In the genomic region with DNA sequence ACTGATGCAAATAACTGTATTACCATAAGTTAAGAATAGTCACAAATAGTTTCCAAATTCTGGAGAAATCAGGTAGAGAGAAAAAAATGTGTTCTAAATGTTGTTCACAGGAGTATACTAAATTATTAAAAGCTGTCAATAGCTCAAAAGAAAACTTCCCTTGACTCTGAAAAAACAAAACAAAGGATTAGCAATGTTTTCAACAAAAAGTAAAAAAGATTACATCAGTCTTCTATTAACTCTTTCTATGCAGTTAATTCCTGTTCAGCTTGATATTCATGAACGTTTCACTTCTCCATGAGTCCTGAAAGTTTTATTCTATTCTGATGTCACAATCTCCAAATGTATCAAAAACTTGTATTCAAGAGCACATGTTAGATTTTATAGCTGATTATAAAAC, we compare ENCODE assay signal across 17 cellular contexts. TPM values are rescaled to one million over a fixed set of nuclear protein-coding genes. Genes with fewer than 3 reads are reported as not detected.
DNase-seq lines count a peak whose midpoint lies in the region; ATAC-seq and TF ChIP-seq lines count a peak whose summit lies in the region.
"Had no signal": no experiment of that assay in that cellular context is flagged by ENCODE, and none has a peak within 500 bp of the region (broad histone marks: within the 10 kb centered on the region; RNA-seq: fewer than 3 reads in every experiment).

No MANE protein-coding gene starts in this region.

- peaks cover 13% of the 10 kb centered on the region for H3K27me3 Mint-ChIP-seq in chondrocyte (ENCODE audit: low read depth)

- no peak overlapping the region for H3K9ac ChIP-seq in mucosa of rectum (ENCODE audit: low read depth in 1 of 2, low read length in 2 of 2)

- H3K4me1 Mint-ChIP-seq in chondrocyte (ENCODE audit: low read depth): peaks cover 28% of the 10 kb centered on the region

- H3K36me3 Mint-ChIP-seq in chondrocyte (ENCODE audit: low read depth): peaks cover 1% of the 10 kb centered on the region
- H3K36me3 Mint-ChIP-seq: CD8-positive, alpha-beta T cell had no signal

- H3K9me3 ChIP-seq in HEK293 (ENCODE audit: control insufficient read depth, insufficient read depth, low read depth, low read length): no peaks in the 10 kb centered on the region
- H3K9me3 ChIP-seq in mucosa of rectum (ENCODE audit: control insufficient read depth in 2 of 2, low read length in 2 of 2): no peaks in the 10 kb centered on the region
- no peaks in the 10 kb centered on the region for H3K9me3 ChIP-seq in transverse colon
- no peaks in the 10 kb centered on the region for H3K9me3 ChIP-seq in heart left ventricle
- H3K9me3 ChIP-seq: BE2C had no signal

- TF ChIP-seq EP300 in transverse colon (IDR thresholded peaks at IDR 0.05; ENCODE audit: low read depth): no peak

- H3K9me3 Mint-ChIP-seq in chondrocyte (ENCODE audit: low read depth): peaks cover 5% of the 10 kb centered on the region
- H3K9me3 Mint-ChIP-seq: CD8-positive, alpha-beta T cell had no signal

- TF ChIP-seq POLR2A in transverse colon (IDR thresholded peaks at IDR 0.05): no peak
- TF ChIP-seq POLR2A in heart left ventricle (IDR thresholded peaks at IDR 0.05): no peak

- CTCF ChIA-PET in HEK293 (lab: Yijun Ruan, JAX) (interaction anchor here (0.8 to 1.5 kb wide), 2 partner anchors 9 to 23 kb away, joined by 4 read pairs; a partner anchor contains a TSS), RWPE1 (lab: Yijun Ruan, JAX) (no interaction called here)

- no peak for ATAC-seq in heart left ventricle
- ATAC-seq in left cardiac atrium: no peak
- ATAC-seq: A549; CD8-positive, alpha-beta T cell; HepG2 had no signal

- H3K4me3 ChIP-seq in HEK293 (ENCODE audit: low read depth, low read length) (no peak overlapping the region), mucosa of rectum (ENCODE audit: low read length in 2 of 2) (no peak overlapping the region), transverse colon (no peak overlapping the region), heart left ventricle (no peak overlapping the region)
- H3K4me3 ChIP-seq: A549, HAP-1 had no signal

- DNase-seq in chondrocyte (ENCODE audit: low spot score) (no peak), transverse colon (no peak), heart left ventricle (no peak), left cardiac atrium (no peak), RWPE1 (ENCODE audit: low spot score) (no peak)
- DNase-seq: BE2C; CD8-positive, alpha-beta T cell; COR-L47; DMS53; GF-D8; HFFc6 had no signal

- H3K27ac Mint-ChIP-seq in chondrocyte (ENCODE audit: unreplicated experiment): peak overlapping the region; percentile 55
- H3K27ac Mint-ChIP-seq: CD8-positive, alpha-beta T cell; HFFc6 had no signal

- H3K4me1 ChIP-seq in HEK293 (ENCODE audit: control insufficient read depth, insufficient read depth, low read length) (no peaks in the 10 kb centered on the region), mucosa of rectum (ENCODE audit: control insufficient read depth in 2 of 2, insufficient read depth in 2 of 2, low read length in 2 of 2) (peaks cover 0 to 7% of the 10 kb centered on the region in 2 donors), transverse colon (peaks cover 2 to 20% (median 4%) of the 10 kb centered on the region in 4 donors), heart left ventricle (no peaks in the 10 kb centered on the region)
- H3K4me1 ChIP-seq: BE2C had no signal

- H3K4me3 Mint-ChIP-seq in chondrocyte (ENCODE audit: unreplicated experiment): no peak overlapping the region
- H3K4me3 Mint-ChIP-seq: CD8-positive, alpha-beta T cell; HFFc6 had no signal

- POLR2A ChIA-PET in HEK293 (lab: Yijun Ruan, JAX): no interaction called here
- POLR2A ChIA-PET in RWPE1 (lab: Yijun Ruan, JAX; ENCODE audit: low non-redundant PET): no interaction called here

- H3K27ac ChIP-seq in HEK293 (ENCODE audit: extremely low read depth, low read depth, low read length) (no peak overlapping the region), mucosa of rectum (ENCODE audit: low read depth in 2 of 2, low read length in 2 of 2) (peak overlapping the region; percentile 51 to 70), transverse colon (peak overlapping the region; percentile 41 to 76 (median 54)), heart left ventricle (no peak overlapping the region), RWPE1 (no peak overlapping the region)
- H3K27ac ChIP-seq: A549, C4-2B had no signal

- H3K36me3 ChIP-seq in HEK293 (ENCODE audit: control insufficient read depth in 2 of 2, insufficient read depth in 1 of 2, low read length in 2 of 2) (no peaks in the 10 kb centered on the region), mucosa of rectum (ENCODE audit: control insufficient read depth in 2 of 2, insufficient read depth in 2 of 2, low read length in 2 of 2) (no peaks in the 10 kb centered on the region), transverse colon (no peaks in the 10 kb centered on the region), heart left ventricle (no peaks in the 10 kb centered on the region)
- H3K36me3 ChIP-seq: BE2C, HAP-1 had no signal

- in situ Hi-C loops in transverse colon (cut with MboI; ENCODE audit: low pct_ligation_motif_present in 1 of 4, low pct_unique_long_range_greater_than_20kb in 1 of 4, low sequenced_read_pairs in 3 of 4): no loop called here

- TF ChIP-seq CTCF in HEK293 (tag by site-specific recombination; IDR thresholded peaks at IDR 0.05) (no peak), chondrocyte (IDR thresholded peaks at IDR 0.05) (no peak), transverse colon (IDR thresholded peaks at IDR 0.05) (no peak), heart left ventricle (IDR thresholded peaks at IDR 0.05) (no peak), RWPE1 (conservative IDR thresholded peaks at IDR 0.05; ENCODE audit: low read depth) (no peak)

- intact Hi-C loops in transverse colon (cut with DNase I; ENCODE audit: low total_unique reads): no loop called here
- intact Hi-C loops in heart left ventricle (cut with DNase I): no loop called here
- intact Hi-C loops in left cardiac atrium (cut with DNase I): no loop called here

- H3K27me3 ChIP-seq in mucosa of rectum (ENCODE audit: control insufficient read depth in 2 of 2, insufficient read depth in 2 of 2, low read length in 2 of 2) (no peaks in the 10 kb centered on the region), transverse colon (no peaks in the 10 kb centered on the region), heart left ventricle (no peaks in the 10 kb centered on the region)
- H3K27me3 ChIP-seq: BE2C had no signal

- 94 to 100% methylated on average over 1 of the region's 1 CpG for WGBS in transverse colon (ENCODE audit: low coverage in 1 of 2), 2 donors
- WGBS in heart left ventricle, 4 donors: 86 to 88% (median 87%) methylated on average over 1 of the region's 1 CpG

TF ChIP-seq in HEK293, 187 proteins besides CTCF, POLR2A, EP300 and RAD21:
- no peak for TF ChIP-seq ZNF146 (tag by site-specific recombination; IDR thresholded peaks at IDR 0.05)
- TF ChIP-seq SETDB1 (IDR thresholded peaks at IDR 0.05; ENCODE audit: insufficient read length, low read length): peak; percentile 92
- no peak for TF ChIP-seq ZSCAN23 (tag by site-specific recombination; IDR thresholded peaks at IDR 0.05)
- TF ChIP-seq GLI4 (tag by site-specific recombination; IDR thresholded peaks at IDR 0.05): no peak
- TF ChIP-seq ZNF510 (tag by site-specific recombination; IDR thresholded peaks at IDR 0.05; ENCODE audit: insufficient replicate concordance): no peak
- TF ChIP-seq ZNF830 (tag by site-specific recombination; IDR thresholded peaks at IDR 0.05; ENCODE audit: low read depth): no peak
- no peak for TF ChIP-seq SCRT1 (tag by site-specific recombination; IDR thresholded peaks at IDR 0.05; ENCODE audit: borderline replicate concordance)

RNA-seq across cellular contexts. Expression of a gene that starts 9.5 kb away (rescaled TPM):
- total RNA-seq in chondrocyte (63.8 to 85.6 TPM (median 65.3 TPM) in 3 replicates), transverse colon (100 to 1,000 TPM; 167 to 272 (median 265) TPM), heart left ventricle (100 to 1,000 TPM; 185 to 401 (median 231) TPM), left cardiac atrium (100 to 1,000 TPM; 173 to 199 TPM)
- polyA plus RNA-seq in heart left ventricle: 100 to 1,000 TPM; 461 to 464 TPM

RNA-seq across cellular contexts. Expression of a gene that starts 22.4 kb away (rescaled TPM):
- total RNA-seq in chondrocyte: 40.0 to 45.0 TPM (median 42.5 TPM) in 3 replicates
- total RNA-seq in transverse colon: 10 to 100 TPM in 3 of 4 donors, 1 to 10 TPM in 1; 3.8 to 32.4 (median 26.5) TPM
- 10 to 100 TPM; 11.6 to 20.8 (median 13.6) TPM for total RNA-seq in heart left ventricle
- 10 to 100 TPM in 1 of 2 donors, 1 to 10 TPM in 1; 6.6 to 15.0 TPM for polyA plus RNA-seq in heart left ventricle
- total RNA-seq in left cardiac atrium: 10 to 100 TPM; 15.3 to 23.3 TPM

RNA-seq across cellular contexts. Expression of a gene that starts 37.2 kb away (rescaled TPM):
- total RNA-seq in chondrocyte (70.3 to 83.5 TPM (median 74.6 TPM) in 3 replicates), transverse colon (100 to 1,000 TPM; 158 to 320 (median 207) TPM), heart left ventricle (100 to 1,000 TPM; 177 to 318 (median 218) TPM), left cardiac atrium (100 to 1,000 TPM; 159 to 166 TPM)
- 100 to 1,000 TPM; 229 to 454 TPM for polyA plus RNA-seq in heart left ventricle

RNA-seq across cellular contexts. Expression of a gene that starts 37.4 kb away (rescaled TPM):
- total RNA-seq in chondrocyte (16.8 to 22.8 TPM (median 19.9 TPM) in 3 replicates), transverse colon (10 to 100 TPM in 1 of 4 donors, 1 to 10 TPM in 3; 1.8 to 12.7 (median 8.5) TPM), heart left ventricle (10 to 100 TPM in 8 of 9 donors, 1 to 10 TPM in 1; 9.3 to 33.9 (median 15.8) TPM), left cardiac atrium (10 to 100 TPM; 15.6 to 30.2 TPM)
- polyA plus RNA-seq in heart left ventricle: 10 to 100 TPM; 33.4 to 83.4 TPM

Comparison
In these comparisons a context has a peak if more than half of its experiments do, and no peak if none do; other contexts are left out.
1. H3K27ac ChIP-seq: peak in mucosa of rectum (2 of 2) and transverse colon (4 of 4); none in HEK293 (single experiment), heart left ventricle (0 of 12) and RWPE1 (single experiment).